In the genomic region with DNA sequence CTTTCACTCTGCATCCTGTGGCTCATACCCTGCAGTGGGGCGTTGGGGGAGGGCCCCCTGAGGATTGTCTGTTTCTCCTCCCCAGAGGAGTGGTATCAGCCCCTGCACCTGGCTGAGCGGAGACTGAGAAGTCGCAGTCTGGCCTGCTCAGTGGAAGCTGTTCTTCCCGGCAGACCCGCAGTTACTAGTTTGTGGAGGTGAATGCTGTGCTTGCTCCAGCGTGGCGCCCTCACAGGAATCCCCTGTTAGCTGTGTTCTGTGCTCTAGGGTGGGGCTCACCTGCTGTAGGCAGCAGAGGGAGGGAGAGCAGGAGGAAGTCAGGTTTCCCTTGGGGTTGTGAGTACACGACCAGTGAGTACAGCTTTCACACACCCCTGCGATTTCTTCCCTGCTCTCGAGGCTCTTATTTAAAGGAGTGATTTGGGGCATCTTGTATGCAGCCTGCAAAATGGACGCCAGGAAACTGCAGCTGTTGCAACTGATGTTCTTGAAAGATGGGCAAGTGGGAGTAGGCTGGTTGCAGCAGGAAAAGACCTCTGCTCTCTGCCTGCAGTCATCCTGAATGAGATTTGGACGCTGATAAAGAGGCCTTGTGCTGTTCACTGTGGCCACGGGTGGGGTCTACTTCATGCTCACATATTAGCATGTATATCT, we compare ENCODE assay signal across 8 cellular contexts.
DNase-seq lines count a peak whose midpoint lies in the region; ATAC-seq and TF ChIP-seq lines count a peak whose summit lies in the region.

No MANE protein-coding gene starts in this region.

- 13% methylated on average over 5 of the region's 13 CpGs for WGBS in right lobe of liver (ENCODE audit: insufficient coverage, low coverage, low lambda C conversion rate, missing lambda C conversion rate)

- peak overlapping the region; percentile 81 for H3K27ac Mint-ChIP-seq in activated T-cell treated with anti-CD3 and anti-CD28 coated beads, Interleukin-2, amount 50 U/mL, for 24 hours
- H3K27ac Mint-ChIP-seq in activated naive CD8-positive, alpha-beta T cell treated with anti-CD3 and anti-CD28 coated beads, Interleukin-2, amount 10 ng/mL, durations not matched to agents 7 days and 5 days = peak overlapping the region; percentile 78

- peaks cover 82% of the 10 kb centered on the region for H3K4me1 Mint-ChIP-seq in activated T-cell treated with anti-CD3 and anti-CD28 coated beads, Interleukin-2, amount 50 U/mL, for 24 hours (ENCODE audit: low read depth)
- H3K4me1 Mint-ChIP-seq in activated naive CD8-positive, alpha-beta T cell treated with anti-CD3 and anti-CD28 coated beads, Interleukin-2, amount 10 ng/mL, durations not matched to agents 7 days and 5 days = peaks cover 68% of the 10 kb centered on the region

- H3K27me3 ChIP-seq in right lobe of liver = no peaks in the 10 kb centered on the region

- no peaks in the 10 kb centered on the region for H3K9me3 Mint-ChIP-seq in activated T-cell treated with anti-CD3 and anti-CD28 coated beads, Interleukin-2, amount 50 U/mL, for 24 hours
- H3K9me3 Mint-ChIP-seq in activated naive CD8-positive, alpha-beta T cell treated with anti-CD3 and anti-CD28 coated beads, Interleukin-2, amount 10 ng/mL, durations not matched to agents 7 days and 5 days = no peaks in the 10 kb centered on the region

- no peaks in the 10 kb centered on the region for H3K4me1 ChIP-seq in right lobe of liver

- CTCF ChIA-PET in HEK293T (lab: Yijun Ruan, JAX) = no interaction called here

- H3K4me3 Mint-ChIP-seq in activated T-cell treated with anti-CD3 and anti-CD28 coated beads, Interleukin-2, amount 50 U/mL, for 24 hours = no peak overlapping the region
- peak overlapping the region; percentile 50 for H3K4me3 Mint-ChIP-seq in activated naive CD8-positive, alpha-beta T cell treated with anti-CD3 and anti-CD28 coated beads, Interleukin-2, amount 10 ng/mL, durations not matched to agents 7 days and 5 days

- H3K36me3 ChIP-seq in right lobe of liver = no peaks in the 10 kb centered on the region

- peaks cover 84% of the 10 kb centered on the region for H3K36me3 Mint-ChIP-seq in activated T-cell treated with anti-CD3 and anti-CD28 coated beads, Interleukin-2, amount 50 U/mL, for 24 hours (ENCODE audit: low read depth)
- peaks cover 43% of the 10 kb centered on the region for H3K36me3 Mint-ChIP-seq in activated naive CD8-positive, alpha-beta T cell treated with anti-CD3 and anti-CD28 coated beads, Interleukin-2, amount 10 ng/mL, durations not matched to agents 7 days and 5 days

- intact Hi-C loops in right lobe of liver (cut with DNase I) = no loop called here

- H3K27ac ChIP-seq in right lobe of liver (no peak overlapping the region), substantia nigra (ENCODE audit: low read depth, low read length, poor library complexity, severe bottlenecking) (no peak overlapping the region)

- ATAC-seq in HG03442 (IDR thresholded peaks at IDR 0.05; ENCODE audit: unreplicated experiment) (peak; percentile 71), right lobe of liver (no peak)
- peak; percentile 75 for ATAC-seq in activated naive CD8-positive, alpha-beta T cell treated with anti-CD3 and anti-CD28 coated beads, Interleukin-2, amount 10 ng/mL, durations not matched to agents 7 days and 5 days (ENCODE audit: low read depth)
- ATAC-seq in stimulated activated naive CD8-positive, alpha-beta T cell treated with anti-CD3 and anti-CD28 coated beads, Interleukin-15, Interleukin-2, amounts not matched to agents 100 U/mL and 50 U/mL, for 24 hours = peak; percentile 42

- TF ChIP-seq CTCF in right lobe of liver (IDR thresholded peaks at IDR 0.05) = no peak

- no peak for TF ChIP-seq POLR2A in right lobe of liver (IDR thresholded peaks at IDR 0.05)

- no peak for DNase-seq in activated T-cell treated with anti-CD3 and anti-CD28 coated beads, Interleukin-2, amount 50 U/mL, for 24 hours
- DNase-seq in activated T-cell treated with anti-CD3 and anti-CD28 coated beads, Interleukin-2, amount 50 U/mL, for 48 hours = no peak
- DNase-seq in activated naive CD8-positive, alpha-beta T cell treated with anti-CD3 and anti-CD28 coated beads, Interleukin-2, amount 10 ng/mL, durations not matched to agents 7 days and 5 days = peak; percentile 52
- DNase-seq in stimulated activated naive CD8-positive, alpha-beta T cell treated with anti-CD3 and anti-CD28 coated beads, Interleukin-15, Interleukin-2, amounts not matched to agents 100 U/mL and 50 U/mL, for 24 hours = no peak
- DNase-seq in HEK293T (ENCODE audit: extremely low spot score) (no peak), right lobe of liver (no peak), substantia nigra (lab: John Stamatoyannopoulos, UW) (no peak)

- no peaks in the 10 kb centered on the region for H3K27me3 Mint-ChIP-seq in activated T-cell treated with anti-CD3 and anti-CD28 coated beads, Interleukin-2, amount 50 U/mL, for 24 hours
- no peaks in the 10 kb centered on the region for H3K27me3 Mint-ChIP-seq in activated naive CD8-positive, alpha-beta T cell treated with anti-CD3 and anti-CD28 coated beads, Interleukin-2, amount 10 ng/mL, durations not matched to agents 7 days and 5 days

- POLR2A ChIA-PET in activated naive CD8-positive, alpha-beta T cell treated with anti-CD3 and anti-CD28 coated beads, Interleukin-2, amount 10 ng/mL, durations not matched to agents 7 days and 5 days (lab: Charles Lee) = interaction anchor here (1.0 to 1.8 kb wide), 5 partner anchors 9 to 27 kb away, joined by 3 to 10 read pairs (median 6); no protein-coding TSS in a partner anchor
- POLR2A ChIA-PET in HEK293T (lab: Yijun Ruan, JAX) = no interaction called here

- no peaks in the 10 kb centered on the region for H3K9me3 ChIP-seq in right lobe of liver

- H3K4me3 ChIP-seq in right lobe of liver = no peak overlapping the region

TF ChIP-seq in HEK293T, 16 proteins besides CTCF, POLR2A, EP300 and RAD21:
- no peak for TF ChIP-seq NFRKB (IDR thresholded peaks at IDR 0.05)
- TF ChIP-seq FOXK2 (IDR thresholded peaks at IDR 0.05) = no peak
- no peak for TF ChIP-seq SUZ12 (IDR thresholded peaks at IDR 0.05)
- TF ChIP-seq TARDBP (IDR thresholded peaks at IDR 0.05) = no peak
- TF ChIP-seq L3MBTL2 (conservative IDR thresholded peaks at IDR 0.05) = no peak
- no peak for TF ChIP-seq HDGF (IDR thresholded peaks at IDR 0.05; ENCODE audit: borderline replicate concordance)
- no peak for TF ChIP-seq BHLHE40 (IDR thresholded peaks at IDR 0.05; ENCODE audit: borderline replicate concordance)
- TF ChIP-seq, protein P1, sequence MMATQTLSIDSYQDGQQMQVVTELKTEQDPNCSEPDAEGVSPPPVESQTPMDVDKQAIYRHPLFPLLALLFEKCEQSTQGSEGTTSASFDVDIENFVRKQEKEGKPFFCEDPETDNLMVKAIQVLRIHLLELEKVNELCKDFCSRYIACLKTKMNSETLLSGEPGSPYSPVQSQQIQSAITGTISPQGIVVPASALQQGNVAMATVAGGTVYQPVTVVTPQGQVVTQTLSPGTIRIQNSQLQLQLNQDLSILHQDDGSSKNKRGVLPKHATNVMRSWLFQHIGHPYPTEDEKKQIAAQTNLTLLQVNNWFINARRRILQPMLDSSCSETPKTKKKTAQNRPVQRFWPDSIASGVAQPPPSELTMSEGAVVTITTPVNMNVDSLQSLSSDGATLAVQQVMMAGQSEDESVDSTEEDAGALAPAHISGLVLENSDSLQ (IDR thresholded peaks at IDR 0.05) = no peak
- no peak for TF ChIP-seq SP1 (IDR thresholded peaks at IDR 0.05)
- no peak for TF ChIP-seq FOXA1 (IDR thresholded peaks at IDR 0.05)
- no peak for TF ChIP-seq CTBP1 (IDR thresholded peaks at IDR 0.05; ENCODE audit: borderline replicate concordance)

Comparison
In these comparisons a context has a peak if more than half of its experiments do, and no peak if none do; other contexts are left out.
1. ATAC-seq: peak in HG03442 (single experiment), activated naive CD8-positive, alpha-beta T cell treated with anti-CD3 and anti-CD28 coated beads, Interleukin-2, amount 10 ng/mL, durations not matched to agents 7 days and 5 days (single experiment) and stimulated activated naive CD8-positive, alpha-beta T cell treated with anti-CD3 and anti-CD28 coated beads, Interleukin-15, Interleukin-2, amounts not matched to agents 100 U/mL and 50 U/mL, for 24 hours (single experiment); none in right lobe of liver (0 of 4).